In the genomic region with DNA sequence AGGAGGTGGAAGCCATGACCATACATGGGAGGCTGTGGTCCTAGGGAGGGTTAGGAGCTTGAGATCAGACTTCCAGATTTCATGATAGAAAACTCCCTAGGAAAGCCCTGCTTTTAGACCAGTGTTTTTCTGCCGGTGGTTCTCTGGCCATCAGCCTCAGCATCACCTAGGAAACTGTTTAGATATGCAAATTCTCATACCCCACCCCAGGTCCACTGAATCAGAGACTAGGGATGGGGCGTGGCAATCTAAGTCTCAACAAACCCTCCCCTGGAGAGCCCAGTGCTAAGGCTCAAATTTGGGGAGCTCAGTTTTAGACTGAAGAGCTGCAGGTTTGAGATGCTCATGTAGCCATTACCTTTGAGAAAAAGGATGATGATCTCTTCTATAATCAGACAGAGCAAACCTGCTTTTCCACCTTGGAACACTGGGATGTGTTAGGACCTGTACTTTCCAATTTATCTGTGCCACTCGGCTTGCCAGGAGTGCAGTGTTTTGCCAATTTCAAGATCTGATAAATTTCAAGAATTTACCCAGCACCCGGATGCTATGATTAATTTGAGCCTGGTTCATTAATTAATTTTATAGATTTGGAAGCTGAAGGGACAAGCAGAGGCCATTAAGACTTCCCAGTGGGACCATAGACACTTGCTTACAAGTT, we compare ENCODE assay signal across 26 cellular contexts. TPM values are rescaled to one million over a fixed set of nuclear protein-coding genes. Genes with fewer than 3 reads are reported as not detected.
DNase-seq lines count a peak whose midpoint lies in the region; ATAC-seq and TF ChIP-seq lines count a peak whose summit lies in the region.
"Had no signal": no experiment of that assay in that cellular context is flagged by ENCODE, and none has a peak within 500 bp of the region (broad histone marks: within the 10 kb centered on the region; RNA-seq: fewer than 3 reads in every experiment).

No MANE protein-coding gene starts in this region.

- DNase-seq in SK-N-SH (peak; percentile 3), glutamatergic neuron (no peak), SW480 (ENCODE audit: low spot score) (no peak), NCI-H187 (lab: John Stamatoyannopoulos, UW) (no peak)
- no peak for DNase-seq in stimulated activated naive CD8-positive, alpha-beta T cell treated with anti-CD3 and anti-CD28 coated beads, Interleukin-15, Interleukin-2, amounts not matched to agents 100 U/mL and 50 U/mL, for 24 hours
- no peak for DNase-seq in CD8-positive, alpha-beta memory T cell
- DNase-seq: activated CD4-positive, alpha-beta T cell treated with anti-CD3 and anti-CD28 coated beads, Interleukin-2, amount 50 U/mL, for 1 hour; activated CD4-positive, CD25-positive, alpha-beta regulatory T cell; activated gamma-delta T cell; activated T-cell treated with anti-CD3 and anti-CD28 coated beads, Interleukin-2, amount 50 U/mL, for 24 hours; dermis blood vessel endothelial cell; DMS79 treated with DMSO at 0.1 percent for 48 hours; GDM1; NCI-H2029; NCI-H524 treated with DMSO at 0.1 percent for 48 hours; SHP77 treated with DMSO at 0.1 percent for 48 hours; stimulated activated CD4-positive, alpha-beta T cell treated with anti-CD3 and anti-CD28 coated beads, Interleukin-15, amount 100 ng/mL, for 24 hours; stimulated activated CD4-positive, alpha-beta T cell treated with anti-CD3 and anti-CD28 coated beads, Interleukin-4, amount 100 ng/mL, for 4 hours; upper lobe of left lung had no signal

- H3F3A ChIP-seq in SK-N-SH (replicated peaks; ENCODE audit: insufficient read depth) = no peaks in the 10 kb centered on the region

- peaks cover 26% of the 10 kb centered on the region for H3K9me3 Mint-ChIP-seq in glutamatergic neuron (ENCODE audit: unreplicated experiment)
- H3K9me3 Mint-ChIP-seq in CD8-positive, alpha-beta memory T cell = no peaks in the 10 kb centered on the region
- H3K9me3 Mint-ChIP-seq: activated T-cell treated with anti-CD3 and anti-CD28 coated beads, Interleukin-2, amount 50 U/mL, for 24 hours; central memory CD8-positive, alpha-beta T cell; nephron had no signal

- H3K4me1 ChIP-seq in SK-N-SH (ENCODE audit: control insufficient read depth in 1 of 2, insufficient read depth in 2 of 2, low read depth in 1 of 2, low read length in 1 of 2) = no peaks in the 10 kb centered on the region; a peak in 1 of 4 replicates
- no peaks in the 10 kb centered on the region for H3K4me1 ChIP-seq in CD8-positive, alpha-beta memory T cell (ENCODE audit: insufficient read depth, low read length)
- H3K4me1 ChIP-seq: upper lobe of left lung had no signal

- TF ChIP-seq RAD21 in SK-N-SH (IDR thresholded peaks at IDR 0.05; ENCODE audit: low read length) = no peak

- H3K36me3 ChIP-seq in SK-N-SH (replicated peaks in 1 of 2; ENCODE audit: control insufficient read depth in 1 of 2, insufficient read depth in 2 of 2, low read length in 1 of 2) = peaks cover 0 to 3% of the 10 kb centered on the region in 2 experiments
- no peaks in the 10 kb centered on the region for H3K36me3 ChIP-seq in CD8-positive, alpha-beta memory T cell (ENCODE audit: insufficient read depth, low read length)
- H3K36me3 ChIP-seq: upper lobe of left lung had no signal

- TF ChIP-seq EP300 in SK-N-SH (IDR thresholded peaks at IDR 0.05; ENCODE audit: borderline replicate concordance in 1 of 2, low read depth in 1 of 2, low read length in 1 of 2) = no peak

- CTCF ChIA-PET in SK-N-SH (lab: Yijun Ruan, JAX) = interaction anchor here (1.0 to 2.1 kb wide), 3 partner anchors 10 to 554 kb away, joined by 3 to 10 read pairs (median 7); no protein-coding TSS in a partner anchor
- CTCF ChIA-PET in CD8-positive, alpha-beta memory T cell (lab: Charles Lee) = interaction anchor here (2.9 kb wide), 1 partner anchor 11 kb away, joined by 20 read pairs; no protein-coding TSS in a partner anchor

- H4K20me1 ChIP-seq in SK-N-SH (ENCODE audit: insufficient read depth) = no peaks in the 10 kb centered on the region

- no peak for ATAC-seq in SK-N-SH treated with all-trans-retinoic acid at 6 μM for 48 hours
- no peak for ATAC-seq in stimulated activated naive CD8-positive, alpha-beta T cell treated with anti-CD3 and anti-CD28 coated beads, Interleukin-15, Interleukin-2, amounts not matched to agents 100 U/mL and 50 U/mL, for 24 hours
- ATAC-seq: Panc1 had no signal

- H3K27me3 Mint-ChIP-seq in glutamatergic neuron (ENCODE audit: unreplicated experiment) = peaks cover 13% of the 10 kb centered on the region
- H3K27me3 Mint-ChIP-seq in CD8-positive, alpha-beta memory T cell = no peaks in the 10 kb centered on the region
- H3K27me3 Mint-ChIP-seq: activated T-cell treated with anti-CD3 and anti-CD28 coated beads, Interleukin-2, amount 50 U/mL, for 24 hours; central memory CD8-positive, alpha-beta T cell had no signal

- H3K4me1 Mint-ChIP-seq in glutamatergic neuron (ENCODE audit: low read depth, unreplicated experiment) = peaks cover 4% of the 10 kb centered on the region
- no peaks in the 10 kb centered on the region for H3K4me1 Mint-ChIP-seq in CD8-positive, alpha-beta memory T cell
- H3K4me1 Mint-ChIP-seq: central memory CD8-positive, alpha-beta T cell had no signal

- no peak overlapping the region for H2AFZ ChIP-seq in SK-N-SH (ENCODE audit: low read depth)

- no peak overlapping the region for H3K4me3 Mint-ChIP-seq in glutamatergic neuron (ENCODE audit: unreplicated experiment)
- no peak overlapping the region for H3K4me3 Mint-ChIP-seq in CD8-positive, alpha-beta memory T cell
- H3K4me3 Mint-ChIP-seq: activated T-cell treated with anti-CD3 and anti-CD28 coated beads, Interleukin-2, amount 50 U/mL, for 24 hours; central memory CD8-positive, alpha-beta T cell; nephron had no signal

- no peak overlapping the region for H3K4me2 ChIP-seq in SK-N-SH

- no peak overlapping the region for H3K4me3 ChIP-seq in SK-N-SH (ENCODE audit: low read depth in 2 of 2, low read length in 1 of 2)
- H3K4me3 ChIP-seq in CD8-positive, alpha-beta memory T cell (ENCODE audit: low read length) = no peak overlapping the region
- H3K4me3 ChIP-seq: lung, upper lobe of left lung had no signal

- no peaks in the 10 kb centered on the region for H3K9me3 ChIP-seq in SK-N-SH
- no peaks in the 10 kb centered on the region for H3K9me3 ChIP-seq in CD8-positive, alpha-beta memory T cell (ENCODE audit: low read length)
- H3K9me3 ChIP-seq: upper lobe of left lung had no signal

- no peak overlapping the region for H3K9ac ChIP-seq in SK-N-SH

- H3K36me3 Mint-ChIP-seq in glutamatergic neuron (ENCODE audit: unreplicated experiment) = peaks cover 17% of the 10 kb centered on the region
- peaks cover 0 to 43% (median 18%) of the 10 kb centered on the region in 3 donors for H3K36me3 Mint-ChIP-seq in CD8-positive, alpha-beta memory T cell

- H3K79me2 ChIP-seq in SK-N-SH (ENCODE audit: insufficient read depth) = no peaks in the 10 kb centered on the region

- peak overlapping the region; percentile 29 for H3K27ac Mint-ChIP-seq in glutamatergic neuron (ENCODE audit: unreplicated experiment)
- H3K27ac Mint-ChIP-seq in CD8-positive, alpha-beta memory T cell = no peak overlapping the region
- H3K27ac Mint-ChIP-seq: activated T-cell treated with anti-CD3 and anti-CD28 coated beads, Interleukin-2, amount 50 U/mL, for 24 hours; nephron had no signal

- no peak for TF ChIP-seq CTCF in SK-N-SH (IDR thresholded peaks at IDR 0.05)
- TF ChIP-seq CTCF in VCaP (conservative IDR thresholded peaks at IDR 0.05) = no peak
- no peak for TF ChIP-seq CTCF in glutamatergic neuron (IDR thresholded peaks at IDR 0.05; ENCODE audit: partially characterized antibody, unreplicated experiment)

- 82% methylated on average over 4 of the region's 4 CpGs for whole genome bisulfite sequencing in SK-N-SH (ENCODE audit: low lambda C conversion rate)

- H3K27me3 ChIP-seq in SK-N-SH (ENCODE audit: insufficient read depth) = no peaks in the 10 kb centered on the region
- H3K27me3 ChIP-seq in CD8-positive, alpha-beta memory T cell (ENCODE audit: insufficient read depth, low read length, poor library complexity, severe bottlenecking) = no peaks in the 10 kb centered on the region
- H3K27me3 ChIP-seq: upper lobe of left lung had no signal

- POLR2A ChIA-PET in SK-N-SH (lab: Yijun Ruan, JAX) = no interaction called here
- POLR2A ChIA-PET in CD8-positive, alpha-beta memory T cell (lab: Charles Lee) = no interaction called here

- H3K27ac ChIP-seq in SK-N-SH (ENCODE audit: low read depth in 2 of 2, low read length in 1 of 2) = no peak overlapping the region
- H3K27ac ChIP-seq in VCaP = peak overlapping the region; percentile 79
- no peak overlapping the region for H3K27ac ChIP-seq in CD8-positive, alpha-beta memory T cell (ENCODE audit: low read depth, low read length)
- H3K27ac ChIP-seq: upper lobe of left lung had no signal

- no peaks in the 10 kb centered on the region for H3K9me2 ChIP-seq in SK-N-SH

TF ChIP-seq in SK-N-SH, 30 proteins besides CTCF, POLR2A, EP300 and RAD21 (continues in another document):
- TF ChIP-seq ELF1 (IDR thresholded peaks at IDR 0.05) = no peak
- TF ChIP-seq, protein P1, sequence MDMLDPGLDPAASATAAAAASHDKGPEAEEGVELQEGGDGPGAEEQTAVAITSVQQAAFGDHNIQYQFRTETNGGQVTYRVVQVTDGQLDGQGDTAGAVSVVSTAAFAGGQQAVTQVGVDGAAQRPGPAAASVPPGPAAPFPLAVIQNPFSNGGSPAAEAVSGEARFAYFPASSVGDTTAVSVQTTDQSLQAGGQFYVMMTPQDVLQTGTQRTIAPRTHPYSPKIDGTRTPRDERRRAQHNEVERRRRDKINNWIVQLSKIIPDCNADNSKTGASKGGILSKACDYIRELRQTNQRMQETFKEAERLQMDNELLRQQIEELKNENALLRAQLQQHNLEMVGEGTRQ (IDR thresholded peaks at IDR 0.05; ENCODE audit: borderline replicate concordance, low read depth, low read length) = no peak

TF ChIP-seq in SK-N-SH treated with all-trans-retinoic acid at 6 μM for 48 hours, 23 proteins besides CTCF, POLR2A, EP300 and RAD21 (continues in another document):
- no peak for TF ChIP-seq ZFP30 (CRISPR knock-in tag; IDR thresholded peaks at IDR 0.05)
- TF ChIP-seq, protein P2, sequence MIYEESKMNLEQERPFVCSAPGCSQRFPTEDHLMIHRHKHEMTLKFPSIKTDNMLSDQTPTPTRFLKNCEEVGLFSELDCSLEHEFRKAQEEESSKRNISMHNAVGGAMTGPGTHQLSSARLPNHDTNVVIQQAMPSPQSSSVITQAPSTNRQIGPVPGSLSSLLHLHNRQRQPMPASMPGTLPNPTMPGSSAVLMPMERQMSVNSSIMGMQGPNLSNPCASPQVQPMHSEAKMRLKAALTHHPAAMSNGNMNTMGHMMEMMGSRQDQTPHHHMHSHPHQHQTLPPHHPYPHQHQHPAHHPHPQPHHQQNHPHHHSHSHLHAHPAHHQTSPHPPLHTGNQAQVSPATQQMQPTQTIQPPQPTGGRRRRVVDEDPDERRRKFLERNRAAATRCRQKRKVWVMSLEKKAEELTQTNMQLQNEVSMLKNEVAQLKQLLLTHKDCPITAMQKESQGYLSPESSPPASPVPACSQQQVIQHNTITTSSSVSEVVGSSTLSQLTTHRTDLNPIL (CRISPR knock-in tag; IDR thresholded peaks at IDR 0.05; ENCODE audit: low read depth) = no peak
- TF ChIP-seq BACH2 (CRISPR knock-in tag; IDR thresholded peaks at IDR 0.05; ENCODE audit: borderline replicate concordance) = no peak
- TF ChIP-seq CSDC2 (CRISPR knock-in tag; IDR thresholded peaks at IDR 0.05) = no peak

RNA-seq across cellular contexts. Expression of gene LYPD6B, which starts 31.5 kb away (rescaled TPM):
- polyA plus RNA-seq in SK-N-SH (2012; rRNA removed) = 17.0 and 18.2 TPM in 2 replicates
- 19.1 and 19.6 TPM in 2 replicates for polyA plus RNA-seq in SK-N-SH (2012; cell fraction: cytosol; rRNA removed)
- polyA plus RNA-seq in SK-N-SH (2012; cell fraction: nucleus; rRNA removed) = 27.3 and 29.3 TPM in 2 replicates
- 0.69 TPM for total RNA-seq in glutamatergic neuron (ENCODE audit: unreplicated experiment)
- not detected for total RNA-seq in CD8-positive, alpha-beta memory T cell
- polyA plus RNA-seq in CD8-positive, alpha-beta memory T cell = not detected
- total RNA-seq: dermis blood vessel endothelial cell, subcutaneous adipose tissue had no signal
